8 cellular contexts compared by ENCODE assay signal in the genomic region with DNA sequence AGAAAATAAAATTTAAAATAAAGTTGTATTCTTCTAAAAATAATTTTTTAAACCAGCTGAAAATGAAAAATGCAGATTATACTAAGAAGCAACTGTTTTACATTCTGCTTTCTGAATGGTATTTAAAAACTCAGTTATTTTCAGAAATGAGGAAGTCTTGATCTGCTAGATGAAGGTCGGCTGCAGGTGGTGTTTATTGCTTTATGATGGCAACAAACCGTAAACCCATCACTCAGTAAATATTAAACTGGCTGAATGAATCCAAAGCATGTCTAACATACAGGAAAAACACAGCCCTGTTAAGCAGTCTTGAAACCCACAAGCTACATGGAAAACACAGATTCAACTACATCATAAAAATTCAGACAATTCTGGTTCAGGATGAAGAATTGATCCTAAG. TPM values are rescaled to one million over a fixed set of nuclear protein-coding genes. Genes with fewer than 3 reads are reported as not detected.
DNase-seq lines count a peak whose midpoint lies in the region; ATAC-seq and TF ChIP-seq lines count a peak whose summit lies in the region.
"Had no signal": no experiment of that assay in that cellular context is flagged by ENCODE, and none has a peak within 500 bp of the region (broad histone marks: within the 10 kb centered on the region; RNA-seq: fewer than 3 reads in every experiment).

No MANE protein-coding gene starts in this region.

- ATAC-seq in GM19328 (IDR thresholded peaks at IDR 0.05; ENCODE audit: unreplicated experiment) = peak; percentile 54
- ATAC-seq in HG02938 (IDR thresholded peaks at IDR 0.05; ENCODE audit: unreplicated experiment) = peak; percentile 64
- ATAC-seq: Panc1 had no signal

- TF ChIP-seq POLR2A in spleen (IDR thresholded peaks at IDR 0.05) = no peak
- no peak for TF ChIP-seq POLR2A in vagina (IDR thresholded peaks at IDR 0.05)

- peaks cover 0 to 7% (median 0%) of the 10 kb centered on the region in 7 donors for H3K27me3 ChIP-seq in spleen (replicated peaks in 1 of 7)
- no peaks in the 10 kb centered on the region for H3K27me3 ChIP-seq in vagina

- H3K36me3 ChIP-seq in spleen (no peaks in the 10 kb centered on the region), vagina (no peaks in the 10 kb centered on the region)

- TF ChIP-seq CTCF in spleen (IDR thresholded peaks at IDR 0.05 in 8 of 11, conservative IDR thresholded peaks at IDR 0.05 in 3 of 11) (no peak), vagina (IDR thresholded peaks at IDR 0.05) (no peak)

- 25 to 45% (median 37%) methylated on average over 2 of the region's 2 CpGs for WGBS in spleen, 5 donors

- H3K4me1 ChIP-seq in spleen (peaks cover 0 to 39% (median 15%) of the 10 kb centered on the region in 6 donors), vagina (no peaks in the 10 kb centered on the region)

- intact Hi-C loops in spleen (cut with DNase I; ENCODE audit: low total_unique reads) (no loop called here), vagina (cut with DNase I) (no loop called here)

- peak overlapping the region in 5 of 8 donors; percentile 38 to 60 (median 52) for H3K27ac ChIP-seq in spleen
- no peak overlapping the region for H3K27ac ChIP-seq in vagina

- H3K9me3 ChIP-seq in spleen (no peaks in the 10 kb centered on the region), vagina (no peaks in the 10 kb centered on the region)

- DNase-seq in NCI-H1694 (lab: John Stamatoyannopoulos, UW) = peak; percentile 37
- DNase-seq in spleen = no peak
- DNase-seq in vagina (ENCODE audit: extremely low spot score in 2 of 2) = no peak
- DNase-seq in activated naive CD4-positive, alpha-beta T cell treated with anti-CD3 and anti-CD28 coated beads, Interleukin-2, amount 50 U/mL, for 16 hours = no peak
- no peak for DNase-seq in RKO (ENCODE audit: low spot score)

- H3K4me3 ChIP-seq in spleen = peak overlapping the region in 2 of 8 donors; percentile 1 to 21
- H3K4me3 ChIP-seq in vagina = no peak overlapping the region

RNA-seq across cellular contexts. Expression of a gene that starts 29.3 kb away (rescaled TPM):
- total RNA-seq in spleen (10 to 100 TPM; 15.8 to 29.8 (median 19.3) TPM), vagina (18.7 TPM)
- polyA plus RNA-seq in spleen = 10 to 100 TPM; 12.3 to 17.6 (median 13.6) TPM

RNA-seq across cellular contexts. Expression of a gene that starts 38.2 kb away (rescaled TPM):
- total RNA-seq in spleen (100 to 1,000 TPM; 129 to 231 (median 200) TPM), vagina (6.9 TPM)
- 10 to 100 TPM; 30.5 to 38.7 (median 35.5) TPM for polyA plus RNA-seq in spleen

Comparison
In these comparisons a context has a peak if more than half of its experiments do, and no peak if none do; other contexts are left out.
1. RNA of a gene that starts 38.2 kb away (total RNA-seq): 129 to 231 TPM in spleen; 6.9 TPM in vagina (single experiment); every median in the first group is over 10 times any median in the second.